ENCODE assay signal across 8 cellular contexts in the genomic region with DNA sequence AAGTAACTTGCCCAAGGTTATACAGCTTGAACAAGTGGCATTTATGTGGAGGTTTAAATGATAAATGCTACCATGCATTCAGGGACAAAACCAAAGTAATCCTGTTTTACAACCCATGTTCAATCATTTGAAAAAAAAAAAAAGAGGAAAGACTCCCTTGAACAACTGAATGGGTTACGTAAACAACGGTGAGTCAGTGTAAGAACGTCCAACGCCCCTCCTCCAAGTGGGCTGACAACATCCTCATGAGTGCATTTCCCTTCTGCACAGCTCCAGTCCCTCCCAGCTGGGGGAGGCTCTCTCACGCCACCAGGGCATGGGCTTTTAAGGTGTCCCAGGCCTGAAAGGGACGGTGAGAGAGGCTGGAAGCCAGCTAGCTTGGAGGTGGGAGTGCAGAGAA.
DNase-seq lines count a peak whose midpoint lies in the region; ATAC-seq and FAIRE-seq lines count a peak whose summit lies in the region.

No MANE protein-coding gene starts in this region.

- H3K4me3 Mint-ChIP-seq in activated naive CD4-positive, alpha-beta T cell treated with anti-CD3 and anti-CD28 coated beads for 36 hours: no peak overlapping the region

- no peaks in the 10 kb centered on the region for H3K27me3 Mint-ChIP-seq in activated naive CD4-positive, alpha-beta T cell treated with anti-CD3 and anti-CD28 coated beads for 36 hours (ENCODE audit: low read depth)

- H3K36me3 Mint-ChIP-seq in activated naive CD4-positive, alpha-beta T cell treated with anti-CD3 and anti-CD28 coated beads for 36 hours (ENCODE audit: low read depth): peaks cover 19% of the 10 kb centered on the region

- ATAC-seq in HG02852 (IDR thresholded peaks at IDR 0.05; ENCODE audit: unreplicated experiment): no peak

- FAIRE-seq in urothelium cell line (lab: Jason Lieb, UNC): no peak

- peaks cover 37% of the 10 kb centered on the region for H3K4me1 Mint-ChIP-seq in activated naive CD4-positive, alpha-beta T cell treated with anti-CD3 and anti-CD28 coated beads for 36 hours (ENCODE audit: low read depth)

- CTCF ChIA-PET in activated naive CD4-positive, alpha-beta T cell treated with anti-CD3 and anti-CD28 coated beads for 36 hours (lab: Charles Lee): interaction anchor here (0.6 to 1.4 kb wide), 4 partner anchors 15 to 44 kb away, joined by 3 to 4 read pairs (median 3); no protein-coding TSS in a partner anchor

- intact Hi-C loops in activated naive CD4-positive, alpha-beta T cell treated with anti-CD3 and anti-CD28 coated beads for 36 hours (cut with micrococcal nuclease): loop anchor here (1.0 to 2.0 kb wide), 2 partner anchors 33 to 94 kb away; no protein-coding TSS in a partner anchor
- intact Hi-C loops in head of caudate nucleus (cut with DNase I): no loop called here

- peak overlapping the region; percentile 89 for H3K27ac Mint-ChIP-seq in activated naive CD4-positive, alpha-beta T cell treated with anti-CD3 and anti-CD28 coated beads for 36 hours

- H3K9me3 Mint-ChIP-seq in activated naive CD4-positive, alpha-beta T cell treated with anti-CD3 and anti-CD28 coated beads for 36 hours: no peaks in the 10 kb centered on the region

- peak in 2 of 3 experiments; percentile 4 to 36 for DNase-seq in NCI-H1417 (lab: John Stamatoyannopoulos, UW)
- DNase-seq in NCI-H1417 treated with DMSO at 0.1 percent for 48 hours (lab: John Stamatoyannopoulos, UW): no peak
- peak; percentile 79 for DNase-seq in SIG-M5 (lab: John Stamatoyannopoulos, UW)
- peak; percentile 92 for DNase-seq in activated naive CD4-positive, alpha-beta T cell treated with anti-CD3 and anti-CD28 coated beads for 36 hours
- DNase-seq in head of caudate nucleus: peak in 37 of 42 donors; percentile 20 to 84 (median 60)
- peak; percentile 98 for DNase-seq in pulmonary artery endothelial cell (ENCODE audit: low read depth, low spot score)
- peak; percentile 93 for DNase-seq in urothelium cell line (ENCODE audit: low spot score)
